ENCODE assay signal across 7 cellular contexts in genomic region chr2:234422242-234422641, GRCh38.
A peak's percentile ranks its signal among the peaks of the same experiment; 100 is the strongest.
DNase-seq lines count a peak whose midpoint lies in the region; ATAC-seq and TF ChIP-seq lines count a peak whose summit lies in the region.

No MANE protein-coding gene starts in this region.

- H3K79me2 ChIP-seq in PC-9 (ENCODE audit: low read depth) = no peaks in the 10 kb centered on the region

- H3F3A ChIP-seq in PC-9 (ENCODE audit: insufficient read depth, low read depth) = peaks cover 40% of the 10 kb centered on the region

- no peaks in the 10 kb centered on the region for H3K27me3 ChIP-seq in PC-9 (ENCODE audit: insufficient read depth, low read depth)

- H3K4me2 ChIP-seq in PC-9 = peak overlapping the region; percentile 14

- peaks cover 64% of the 10 kb centered on the region for H3K4me1 ChIP-seq in PC-9 (replicated peaks; ENCODE audit: insufficient read depth)

- no peak overlapping the region for H2AFZ ChIP-seq in PC-9

- no peaks in the 10 kb centered on the region for H3K9me2 ChIP-seq in PC-9 (ENCODE audit: insufficient read depth)

- no peaks in the 10 kb centered on the region for H4K20me1 ChIP-seq in PC-9 (ENCODE audit: insufficient read depth)

- ATAC-seq in sciatic nerve (peak; percentile 52), GM18909 (IDR thresholded peaks at IDR 0.05; ENCODE audit: poor library complexity, unreplicated experiment) (no peak)

- no peak for TF ChIP-seq CTCF in PC-9 (conservative IDR thresholded peaks at IDR 0.05)

- no peaks in the 10 kb centered on the region for H3K9me3 ChIP-seq in PC-9 (ENCODE audit: insufficient read depth, low read depth)

- H3K36me3 ChIP-seq in PC-9 (ENCODE audit: low read depth) = no peaks in the 10 kb centered on the region

- peak overlapping the region; percentile 63 for H3K27ac ChIP-seq in PC-9

- intact Hi-C loops in PC-9 (cut with micrococcal nuclease; ENCODE audit: unreplicated experiment) = loop anchor here (1.0 to 10.0 kb wide), 9 partner anchors 42 to 727 kb away; partner anchors contain the start of gene UGT1A6
- intact Hi-C loops in sciatic nerve (cut with DNase I) = no loop called here

- CTCF ChIA-PET in PC-9 (lab: Charles Lee) = interaction anchor here (0.5 to 1.4 kb wide), 8 partner anchors 49 to 1192 kb away, joined by 3 to 10 read pairs (median 4); no protein-coding TSS in a partner anchor

- POLR2A ChIA-PET in PC-9 (lab: Charles Lee; ENCODE audit: unreplicated experiment) = interaction anchor here (0.6 to 1.2 kb wide), 14 partner anchors 30 to 586 kb away, joined by 3 to 13 read pairs (median 7); partner anchors contain the start of genes ARL4C and HJURP

- DNase-seq in EL (peak; percentile 93), PC-9 (peak; percentile 76 to 100), sciatic nerve (ENCODE audit: low spot score) (no peak), COR-L47 (lab: John Stamatoyannopoulos, UW) (no peak), NCI-H1105 (lab: John Stamatoyannopoulos, UW) (no peak)
- peak; percentile 30 for DNase-seq in effector CD4-positive, alpha-beta T cell

- no TSS peak for BruUV-seq in PC-9 (replicated peaks; lab: Mats Ljungman, UMichigan)

- no peak overlapping the region for H3K4me3 ChIP-seq in PC-9

Comparison
In these comparisons a context has a peak if more than half of its experiments do, and no peak if none do; other contexts are left out.
1. DNase-seq: peak in EL (single experiment), PC-9 (2 of 2) and effector CD4-positive, alpha-beta T cell (single experiment); none in sciatic nerve (single experiment), COR-L47 (single experiment) and NCI-H1105 (single experiment).